ENCODE assay signal across 1 cellular context in the genomic region with DNA sequence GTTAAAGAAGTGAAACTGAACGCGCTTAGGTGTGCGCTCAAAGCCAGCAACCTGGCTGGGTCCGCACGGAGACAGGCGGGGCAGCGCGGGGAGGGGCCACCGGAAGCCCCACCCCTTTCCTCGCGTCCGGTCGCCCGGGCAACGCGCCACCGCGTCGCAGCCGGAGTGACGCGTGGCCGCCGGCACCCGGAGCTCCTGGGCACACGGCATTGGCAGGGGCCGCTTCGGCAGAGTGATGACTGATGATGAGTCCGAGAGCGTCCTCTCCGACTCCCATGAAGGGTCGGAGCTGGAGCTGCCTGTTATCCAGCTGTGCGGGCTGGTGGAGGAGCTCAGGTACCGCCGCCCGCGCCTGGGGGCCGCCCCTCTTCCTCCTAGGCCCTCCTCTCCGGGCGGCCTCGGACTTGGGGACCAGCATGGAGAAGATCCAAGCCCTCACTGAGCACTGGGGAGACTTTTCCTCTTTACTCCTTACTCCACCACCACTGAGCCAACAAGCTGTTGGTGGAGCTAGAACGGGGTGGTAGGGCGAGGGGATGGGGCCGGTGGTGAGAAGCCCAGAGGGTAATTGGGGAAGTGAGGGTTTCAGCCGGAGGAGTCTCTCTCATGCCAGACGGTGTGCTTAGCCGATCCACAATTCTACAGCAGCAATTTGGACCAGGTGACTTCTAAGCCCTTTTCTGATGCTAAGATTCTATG.
A peak's percentile ranks its signal among the peaks of the same experiment; 100 is the strongest.
TF ChIP-seq lines count a peak whose summit lies in the region.

No MANE protein-coding gene starts in this region.

TF ChIP-seq in HepG2, 621 proteins besides CTCF, POLR2A, EP300 and RAD21 (continued from another document):
- TF ChIP-seq, protein P1, sequence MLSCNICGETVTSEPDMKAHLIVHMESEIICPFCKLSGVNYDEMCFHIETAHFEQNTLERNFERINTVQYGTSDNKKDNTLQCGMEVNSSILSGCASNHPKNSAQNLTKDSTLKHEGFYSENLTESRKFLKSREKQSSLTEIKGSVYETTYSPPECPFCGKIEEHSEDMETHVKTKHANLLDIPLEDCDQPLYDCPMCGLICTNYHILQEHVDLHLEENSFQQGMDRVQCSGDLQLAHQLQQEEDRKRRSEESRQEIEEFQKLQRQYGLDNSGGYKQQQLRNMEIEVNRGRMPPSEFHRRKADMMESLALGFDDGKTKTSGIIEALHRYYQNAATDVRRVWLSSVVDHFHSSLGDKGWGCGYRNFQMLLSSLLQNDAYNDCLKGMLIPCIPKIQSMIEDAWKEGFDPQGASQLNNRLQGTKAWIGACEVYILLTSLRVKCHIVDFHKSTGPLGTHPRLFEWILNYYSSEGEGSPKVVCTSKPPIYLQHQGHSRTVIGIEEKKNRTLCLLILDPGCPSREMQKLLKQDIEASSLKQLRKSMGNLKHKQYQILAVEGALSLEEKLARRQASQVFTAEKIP (CRISPR knock-in tag; IDR thresholded peaks at IDR 0.05; ENCODE audit: borderline replicate concordance) = no peak
- TF ChIP-seq SMAD1 (CRISPR knock-in tag; IDR thresholded peaks at IDR 0.05; ENCODE audit: borderline replicate concordance, low read depth) = 0 out of 2 replicates have a peak, but pooled peaks have one; percentile 54
- TF ChIP-seq ZNF672 (CRISPR knock-in tag; IDR thresholded peaks at IDR 0.05) = no peak
- no peak for TF ChIP-seq MBNL3 (CRISPR knock-in tag; conservative IDR thresholded peaks at IDR 0.05)
- TF ChIP-seq, protein P2, sequence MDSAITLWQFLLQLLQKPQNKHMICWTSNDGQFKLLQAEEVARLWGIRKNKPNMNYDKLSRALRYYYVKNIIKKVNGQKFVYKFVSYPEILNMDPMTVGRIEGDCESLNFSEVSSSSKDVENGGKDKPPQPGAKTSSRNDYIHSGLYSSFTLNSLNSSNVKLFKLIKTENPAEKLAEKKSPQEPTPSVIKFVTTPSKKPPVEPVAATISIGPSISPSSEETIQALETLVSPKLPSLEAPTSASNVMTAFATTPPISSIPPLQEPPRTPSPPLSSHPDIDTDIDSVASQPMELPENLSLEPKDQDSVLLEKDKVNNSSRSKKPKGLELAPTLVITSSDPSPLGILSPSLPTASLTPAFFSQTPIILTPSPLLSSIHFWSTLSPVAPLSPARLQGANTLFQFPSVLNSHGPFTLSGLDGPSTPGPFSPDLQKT (CRISPR knock-in tag; IDR thresholded peaks at IDR 0.05; ENCODE audit: borderline replicate concordance) = no peak
- TF ChIP-seq, protein P3, sequence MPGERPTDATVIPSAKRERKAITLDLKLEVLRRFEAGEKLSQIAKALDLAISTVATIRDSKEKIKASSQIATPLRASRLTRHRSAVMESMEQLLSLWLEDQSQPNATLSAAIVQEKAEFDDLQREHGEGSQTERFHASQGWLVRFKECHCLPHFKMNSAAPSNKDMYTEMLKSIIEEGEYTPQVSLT (CRISPR knock-in tag; IDR thresholded peaks at IDR 0.05; ENCODE audit: borderline replicate concordance, low read depth) = no peak
- TF ChIP-seq ZNF570 (CRISPR knock-in tag; IDR thresholded peaks at IDR 0.05; ENCODE audit: borderline replicate concordance) = no peak
- TF ChIP-seq, protein P4, sequence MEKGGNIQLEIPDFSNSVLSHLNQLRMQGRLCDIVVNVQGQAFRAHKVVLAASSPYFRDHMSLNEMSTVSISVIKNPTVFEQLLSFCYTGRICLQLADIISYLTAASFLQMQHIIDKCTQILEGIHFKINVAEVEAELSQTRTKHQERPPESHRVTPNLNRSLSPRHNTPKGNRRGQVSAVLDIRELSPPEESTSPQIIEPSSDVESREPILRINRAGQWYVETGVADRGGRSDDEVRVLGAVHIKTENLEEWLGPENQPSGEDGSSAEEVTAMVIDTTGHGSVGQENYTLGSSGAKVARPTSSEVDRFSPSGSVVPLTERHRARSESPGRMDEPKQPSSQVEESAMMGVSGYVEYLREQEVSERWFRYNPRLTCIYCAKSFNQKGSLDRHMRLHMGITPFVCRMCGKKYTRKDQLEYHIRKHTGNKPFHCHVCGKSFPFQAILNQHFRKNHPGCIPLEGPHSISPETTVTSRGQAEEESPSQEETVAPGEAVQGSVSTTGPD (CRISPR knock-in tag; IDR thresholded peaks at IDR 0.05) = no peak
- TF ChIP-seq ZSCAN20 (CRISPR knock-in tag; IDR thresholded peaks at IDR 0.05; ENCODE audit: borderline replicate concordance) = no peak
- no peak for TF ChIP-seq ZNF207 (IDR thresholded peaks at IDR 0.05; ENCODE audit: borderline replicate concordance)
- TF ChIP-seq ZNF577 (CRISPR knock-in tag; IDR thresholded peaks at IDR 0.05; ENCODE audit: borderline replicate concordance, low read depth) = no peak
- TF ChIP-seq MEIS1 (CRISPR knock-in tag; IDR thresholded peaks at IDR 0.05; ENCODE audit: borderline replicate concordance) = no peak
- TF ChIP-seq, protein P5, sequence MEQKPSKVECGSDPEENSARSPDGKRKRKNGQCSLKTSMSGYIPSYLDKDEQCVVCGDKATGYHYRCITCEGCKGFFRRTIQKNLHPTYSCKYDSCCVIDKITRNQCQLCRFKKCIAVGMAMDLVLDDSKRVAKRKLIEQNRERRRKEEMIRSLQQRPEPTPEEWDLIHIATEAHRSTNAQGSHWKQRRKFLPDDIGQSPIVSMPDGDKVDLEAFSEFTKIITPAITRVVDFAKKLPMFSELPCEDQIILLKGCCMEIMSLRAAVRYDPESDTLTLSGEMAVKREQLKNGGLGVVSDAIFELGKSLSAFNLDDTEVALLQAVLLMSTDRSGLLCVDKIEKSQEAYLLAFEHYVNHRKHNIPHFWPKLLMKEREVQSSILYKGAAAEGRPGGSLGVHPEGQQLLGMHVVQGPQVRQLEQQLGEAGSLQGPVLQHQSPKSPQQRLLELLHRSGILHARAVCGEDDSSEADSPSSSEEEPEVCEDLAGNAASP (CRISPR knock-in tag; IDR thresholded peaks at IDR 0.05; ENCODE audit: borderline replicate concordance) = no peak
- TF ChIP-seq ZNF30 (CRISPR knock-in tag; IDR thresholded peaks at IDR 0.05) = no peak
- TF ChIP-seq SIN3B (IDR thresholded peaks at IDR 0.05; ENCODE audit: low read length) = no peak
- no peak for TF ChIP-seq ZNF556 (CRISPR knock-in tag; IDR thresholded peaks at IDR 0.05; ENCODE audit: borderline replicate concordance)
- no peak for TF ChIP-seq SP1 (IDR thresholded peaks at IDR 0.05)
- TF ChIP-seq SP1 (CRISPR knock-in tag; IDR thresholded peaks at IDR 0.05) = peak; percentile 96
- TF ChIP-seq YEATS4 (CRISPR knock-in tag; IDR thresholded peaks at IDR 0.05; ENCODE audit: borderline replicate concordance) = peak; percentile 59; the same call in 1 of the 2 replicates
- peak; percentile 84 for TF ChIP-seq SP4 (CRISPR knock-in tag; IDR thresholded peaks at IDR 0.05)
- no peak for TF ChIP-seq ADNP (CRISPR knock-in tag; IDR thresholded peaks at IDR 0.05)
- TF ChIP-seq ZNF510 (CRISPR knock-in tag; IDR thresholded peaks at IDR 0.05; ENCODE audit: low read depth) = no peak
- TF ChIP-seq CREM (IDR thresholded peaks at IDR 0.05) = peak; percentile 73
- TF ChIP-seq CREM (CRISPR knock-in tag; IDR thresholded peaks at IDR 0.05) = peak; percentile 85
- no peak for TF ChIP-seq SMC3 (IDR thresholded peaks at IDR 0.05; ENCODE audit: low read length)
- TF ChIP-seq MIXL1 (CRISPR knock-in tag; IDR thresholded peaks at IDR 0.05) = 0 out of 2 replicates have a peak, but pooled peaks have one; percentile 13
- TF ChIP-seq FOXA3 (CRISPR knock-in tag; IDR thresholded peaks at IDR 0.05) = peak; percentile 32; the same call in 1 of the 2 replicates
- no peak for TF ChIP-seq MAFG (CRISPR knock-in tag; IDR thresholded peaks at IDR 0.05)
- no peak for TF ChIP-seq SATB2 (CRISPR knock-in tag; IDR thresholded peaks at IDR 0.05)
- TF ChIP-seq, protein P6, sequence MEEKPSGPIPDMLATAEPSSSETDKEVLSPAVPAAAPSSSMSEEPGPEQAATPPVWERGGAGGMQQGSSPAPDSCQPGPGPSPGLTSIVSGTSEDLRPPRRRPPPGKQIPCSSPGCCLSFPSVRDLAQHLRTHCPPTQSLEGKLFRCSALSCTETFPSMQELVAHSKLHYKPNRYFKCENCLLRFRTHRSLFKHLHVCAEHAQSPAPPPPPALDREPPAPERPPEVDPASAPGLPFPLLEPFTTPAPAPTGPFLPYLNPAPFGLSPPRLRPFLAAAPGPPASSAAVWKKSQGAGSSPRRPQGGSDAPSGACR (CRISPR knock-in tag; IDR thresholded peaks at IDR 0.05) = no peak
- no peak for TF ChIP-seq MAFF (IDR thresholded peaks at IDR 0.05; ENCODE audit: low read depth, low read length)
- no peak for TF ChIP-seq THYN1 (CRISPR knock-in tag; IDR thresholded peaks at IDR 0.05; ENCODE audit: borderline replicate concordance, low read depth)
- 0 out of 2 replicates have a peak, but pooled peaks have one; percentile 50 for TF ChIP-seq MTF2 (CRISPR knock-in tag; IDR thresholded peaks at IDR 0.05; ENCODE audit: borderline replicate concordance)
- TF ChIP-seq ZNF446 (CRISPR knock-in tag; IDR thresholded peaks at IDR 0.05) = no peak
